In the genomic region with DNA sequence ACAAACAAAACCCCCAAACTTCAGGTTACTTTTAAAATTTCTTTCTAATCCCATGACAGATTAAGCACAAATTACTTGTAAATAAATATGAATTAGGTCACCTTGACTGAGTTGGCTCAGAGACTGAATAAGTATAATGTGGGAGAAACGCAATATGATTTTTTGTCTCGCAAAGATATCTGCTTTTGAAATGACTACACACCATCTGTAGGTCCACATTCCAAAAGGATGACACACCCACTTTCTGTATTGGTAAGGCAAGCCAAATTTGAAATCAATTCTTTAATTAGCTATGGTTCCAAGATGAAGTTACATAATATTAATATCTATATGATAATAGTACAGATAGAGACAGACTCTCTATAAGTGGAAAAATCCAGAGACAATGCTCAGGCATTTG, we compare ENCODE assay signal across 2 cellular contexts.
TF ChIP-seq lines count a peak whose summit lies in the region.

No MANE protein-coding gene starts in this region.

TF ChIP-seq in GM23338, 12 proteins besides CTCF, POLR2A, EP300 and RAD21 (continued from another document):
- TF ChIP-seq, protein P1, sequence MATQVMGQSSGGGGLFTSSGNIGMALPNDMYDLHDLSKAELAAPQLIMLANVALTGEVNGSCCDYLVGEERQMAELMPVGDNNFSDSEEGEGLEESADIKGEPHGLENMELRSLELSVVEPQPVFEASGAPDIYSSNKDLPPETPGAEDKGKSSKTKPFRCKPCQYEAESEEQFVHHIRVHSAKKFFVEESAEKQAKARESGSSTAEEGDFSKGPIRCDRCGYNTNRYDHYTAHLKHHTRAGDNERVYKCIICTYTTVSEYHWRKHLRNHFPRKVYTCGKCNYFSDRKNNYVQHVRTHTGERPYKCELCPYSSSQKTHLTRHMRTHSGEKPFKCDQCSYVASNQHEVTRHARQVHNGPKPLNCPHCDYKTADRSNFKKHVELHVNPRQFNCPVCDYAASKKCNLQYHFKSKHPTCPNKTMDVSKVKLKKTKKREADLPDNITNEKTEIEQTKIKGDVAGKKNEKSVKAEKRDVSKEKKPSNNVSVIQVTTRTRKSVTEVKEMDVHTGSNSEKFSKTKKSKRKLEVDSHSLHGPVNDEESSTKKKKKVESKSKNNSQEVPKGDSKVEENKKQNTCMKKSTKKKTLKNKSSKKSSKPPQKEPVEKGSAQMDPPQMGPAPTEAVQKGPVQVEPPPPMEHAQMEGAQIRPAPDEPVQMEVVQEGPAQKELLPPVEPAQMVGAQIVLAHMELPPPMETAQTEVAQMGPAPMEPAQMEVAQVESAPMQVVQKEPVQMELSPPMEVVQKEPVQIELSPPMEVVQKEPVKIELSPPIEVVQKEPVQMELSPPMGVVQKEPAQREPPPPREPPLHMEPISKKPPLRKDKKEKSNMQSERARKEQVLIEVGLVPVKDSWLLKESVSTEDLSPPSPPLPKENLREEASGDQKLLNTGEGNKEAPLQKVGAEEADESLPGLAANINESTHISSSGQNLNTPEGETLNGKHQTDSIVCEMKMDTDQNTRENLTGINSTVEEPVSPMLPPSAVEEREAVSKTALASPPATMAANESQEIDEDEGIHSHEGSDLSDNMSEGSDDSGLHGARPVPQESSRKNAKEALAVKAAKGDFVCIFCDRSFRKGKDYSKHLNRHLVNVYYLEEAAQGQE (IDR thresholded peaks at IDR 0.05; ENCODE audit: unreplicated experiment) = no peak

TF ChIP-seq in HepG2, 621 proteins besides CTCF, POLR2A, EP300 and RAD21 (continued from another document):
- TF ChIP-seq TBL1XR1 (IDR thresholded peaks at IDR 0.05; ENCODE audit: borderline replicate concordance, low read length, partially characterized antibody) (no peak), ZNF644 (CRISPR knock-in tag; IDR thresholded peaks at IDR 0.05; ENCODE audit: low read depth) (no peak), FOXA3 (CRISPR knock-in tag; IDR thresholded peaks at IDR 0.05) (no peak), KLF13 (CRISPR knock-in tag; IDR thresholded peaks at IDR 0.05) (no peak), SP140L (CRISPR knock-in tag; IDR thresholded peaks at IDR 0.05; ENCODE audit: borderline replicate concordance) (no peak), ZNF552 (CRISPR knock-in tag; IDR thresholded peaks at IDR 0.05; ENCODE audit: borderline replicate concordance) (no peak), PHF5A (CRISPR knock-in tag; IDR thresholded peaks at IDR 0.05; ENCODE audit: low read depth, unreplicated experiment) (no peak), NFE2L2 (IDR thresholded peaks at IDR 0.05; ENCODE audit: low read length) (no peak), ZNF547 (CRISPR knock-in tag; IDR thresholded peaks at IDR 0.05) (no peak)
- TF ChIP-seq, protein P2, sequence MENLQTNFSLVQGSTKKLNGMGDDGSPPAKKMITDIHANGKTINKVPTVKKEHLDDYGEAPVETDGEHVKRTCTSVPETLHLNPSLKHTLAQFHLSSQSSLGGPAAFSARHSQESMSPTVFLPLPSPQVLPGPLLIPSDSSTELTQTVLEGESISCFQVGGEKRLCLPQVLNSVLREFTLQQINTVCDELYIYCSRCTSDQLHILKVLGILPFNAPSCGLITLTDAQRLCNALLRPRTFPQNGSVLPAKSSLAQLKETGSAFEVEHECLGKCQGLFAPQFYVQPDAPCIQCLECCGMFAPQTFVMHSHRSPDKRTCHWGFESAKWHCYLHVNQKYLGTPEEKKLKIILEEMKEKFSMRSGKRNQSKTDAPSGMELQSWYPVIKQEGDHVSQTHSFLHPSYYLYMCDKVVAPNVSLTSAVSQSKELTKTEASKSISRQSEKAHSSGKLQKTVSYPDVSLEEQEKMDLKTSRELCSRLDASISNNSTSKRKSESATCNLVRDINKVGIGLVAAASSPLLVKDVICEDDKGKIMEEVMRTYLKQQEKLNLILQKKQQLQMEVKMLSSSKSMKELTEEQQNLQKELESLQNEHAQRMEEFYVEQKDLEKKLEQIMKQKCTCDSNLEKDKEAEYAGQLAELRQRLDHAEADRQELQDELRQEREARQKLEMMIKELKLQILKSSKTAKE (CRISPR knock-in tag; IDR thresholded peaks at IDR 0.05; ENCODE audit: borderline replicate concordance) = no peak
- TF ChIP-seq, protein P3, sequence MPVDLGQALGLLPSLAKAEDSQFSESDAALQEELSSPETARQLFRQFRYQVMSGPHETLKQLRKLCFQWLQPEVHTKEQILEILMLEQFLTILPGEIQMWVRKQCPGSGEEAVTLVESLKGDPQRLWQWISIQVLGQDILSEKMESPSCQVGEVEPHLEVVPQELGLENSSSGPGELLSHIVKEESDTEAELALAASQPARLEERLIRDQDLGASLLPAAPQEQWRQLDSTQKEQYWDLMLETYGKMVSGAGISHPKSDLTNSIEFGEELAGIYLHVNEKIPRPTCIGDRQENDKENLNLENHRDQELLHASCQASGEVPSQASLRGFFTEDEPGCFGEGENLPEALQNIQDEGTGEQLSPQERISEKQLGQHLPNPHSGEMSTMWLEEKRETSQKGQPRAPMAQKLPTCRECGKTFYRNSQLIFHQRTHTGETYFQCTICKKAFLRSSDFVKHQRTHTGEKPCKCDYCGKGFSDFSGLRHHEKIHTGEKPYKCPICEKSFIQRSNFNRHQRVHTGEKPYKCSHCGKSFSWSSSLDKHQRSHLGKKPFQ (CRISPR knock-in tag; IDR thresholded peaks at IDR 0.05; ENCODE audit: insufficient replicate concordance) = no peak
